2 cellular contexts compared by ENCODE assay signal in genomic region chr21:31920275-31920674, GRCh38.
A peak's percentile ranks its signal among the peaks of the same experiment; 100 is the strongest.
TF ChIP-seq lines count a peak whose summit lies in the region.

No MANE protein-coding gene starts in this region.

TF ChIP-seq in HepG2, 621 proteins besides CTCF, POLR2A, EP300 and RAD21:
- TF ChIP-seq DBP (CRISPR knock-in tag; IDR thresholded peaks at IDR 0.05; ENCODE audit: not compliant biosample characterization), result no peak
- TF ChIP-seq SOX13 (IDR thresholded peaks at IDR 0.05), result no peak
- TF ChIP-seq SOX13 (CRISPR knock-in tag; conservative IDR thresholded peaks at IDR 0.05 in 1 of 2, IDR thresholded peaks at IDR 0.05 in 1 of 2), result peak in 1 of 2 experiments; percentile 59; a peak in 1 of 4 replicates
- TF ChIP-seq FOXP4 (CRISPR knock-in tag; IDR thresholded peaks at IDR 0.05), result 0 out of 2 replicates have a peak, but pooled peaks have one; percentile 12
TF ChIP-seq in HepG2: peak in this region for 2.

TF ChIP-seq in K562, 482 proteins besides CTCF, POLR2A, EP300 and RAD21:
- TF ChIP-seq TFE3 (CRISPR knock-in tag; IDR thresholded peaks at IDR 0.05), result peak; percentile 58
- TF ChIP-seq TAF7 (tag; IDR thresholded peaks at IDR 0.05), result no peak
